8 cellular contexts compared by ENCODE assay signal in the genomic region with DNA sequence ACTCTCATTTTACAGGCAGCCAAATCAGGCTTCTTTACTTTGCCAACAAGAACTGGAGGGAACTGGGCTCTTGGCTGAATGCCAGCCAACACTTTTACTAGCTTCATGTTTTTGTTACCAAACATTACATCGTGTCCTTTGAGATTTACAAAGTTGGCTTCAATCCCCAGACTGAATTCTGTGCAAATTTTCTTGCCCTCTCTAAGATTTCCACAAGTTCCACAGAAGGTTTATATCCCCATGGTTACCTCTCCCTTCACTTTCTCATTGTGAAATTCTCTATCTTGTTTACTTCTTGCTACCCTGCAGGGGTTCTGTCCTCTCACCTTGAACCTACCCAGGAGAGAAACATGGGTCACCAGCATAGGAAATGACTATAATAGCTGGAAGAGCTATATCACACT. TPM values are rescaled to one million over a fixed set of nuclear protein-coding genes. Genes with fewer than 3 reads are reported as not detected.
DNase-seq lines count a peak whose midpoint lies in the region; ATAC-seq, FAIRE-seq and TF ChIP-seq lines count a peak whose summit lies in the region.

No MANE protein-coding gene starts in this region.

- no TSS peak for BruUV-seq in K562 (replicated peaks; lab: Mats Ljungman, UMichigan)

- ATAC-seq in K562: no peak
- no peak for ATAC-seq in left colon
- no peak for ATAC-seq in GM19023 (IDR thresholded peaks at IDR 0.05; ENCODE audit: unreplicated experiment)

- H3K27me3 ChIP-seq in K562 (ENCODE audit: control insufficient read depth in 2 of 2, insufficient read depth in 2 of 2, low read length in 2 of 2) (no peaks in the 10 kb centered on the region), stomach smooth muscle (ENCODE audit: control insufficient read depth in 1 of 2, insufficient read depth in 2 of 2, low read length in 2 of 2) (no peaks in the 10 kb centered on the region)

- in situ Hi-C loops in K562 (cut with MboI): no loop called here

- TF ChIP-seq CTCF in LNCaP clone FGC (IDR thresholded peaks at IDR 0.05; ENCODE audit: control insufficient read depth, extremely low read depth, insufficient read depth): no peak
- no peak for TF ChIP-seq CTCF in K562 (IDR thresholded peaks at IDR 0.05 in 2 of 3, conservative IDR thresholded peaks at IDR 0.05 in 1 of 3; ENCODE audit: insufficient read depth in 2 of 3, low read depth in 1 of 3, low read length in 3 of 3)

- CTCF ChIA-PET in K562 (lab: Yijun Ruan, JAX; ENCODE audit: low intra/inter-chr PET ratio): no interaction called here

- H4K20me1 ChIP-seq in K562 (replicated peaks; ENCODE audit: control insufficient read depth, insufficient read depth, low read length): no peaks in the 10 kb centered on the region

- WGBS in K562 (ENCODE audit: insufficient coverage, low coverage, missing lambda C conversion rate): 0% methylated on average over 1 of the region's 1 CpG

- H3K4me3 ChIP-seq in LNCaP clone FGC (ENCODE audit: low read depth, low read length): no peak overlapping the region
- no peak overlapping the region for H3K4me3 ChIP-seq in K562
- H3K4me3 ChIP-seq in stomach smooth muscle (ENCODE audit: low read length in 2 of 2): peak overlapping the region in 1 of 2 donors; percentile 20

- TF ChIP-seq EP300 in K562 (IDR thresholded peaks at IDR 0.05; ENCODE audit: low read length): no peak

- TF ChIP-seq RAD21 in K562 (CRISPR knock-in tag; conservative IDR thresholded peaks at IDR 0.05 in 1 of 2, IDR thresholded peaks at IDR 0.05 in 1 of 2): no peak

- H3K9me3 ChIP-seq in K562 (replicated peaks; ENCODE audit: control insufficient read depth, insufficient read depth, low read depth, low read length) (no peaks in the 10 kb centered on the region; the same call in 1 of the 2 replicates), stomach smooth muscle (ENCODE audit: control insufficient read depth in 2 of 2, low read length in 2 of 2) (no peaks in the 10 kb centered on the region)

- H3K27ac ChIP-seq in K562 (ENCODE audit: extremely low read depth, low read depth, low read length): no peak overlapping the region
- peak overlapping the region; percentile 26 for H3K27ac ChIP-seq in stomach smooth muscle (ENCODE audit: low read length)

- no peak overlapping the region for H2AFZ ChIP-seq in K562 (ENCODE audit: low read depth, low read length)

- H3K36me3 ChIP-seq in K562 (ENCODE audit: control insufficient read depth, insufficient read depth, low read length): no peaks in the 10 kb centered on the region
- H3K36me3 ChIP-seq in stomach smooth muscle (ENCODE audit: control insufficient read depth in 2 of 2, insufficient read depth in 2 of 2, low read length in 2 of 2): no peaks in the 10 kb centered on the region

- H3K4me1 ChIP-seq in K562 (replicated peaks in 1 of 2; ENCODE audit: control insufficient read depth in 2 of 2, insufficient read depth in 2 of 2, low read length in 2 of 2) (no peaks in the 10 kb centered on the region), stomach smooth muscle (ENCODE audit: control insufficient read depth, insufficient read depth, low read length) (peaks cover 11% of the 10 kb centered on the region)

- POLR2A ChIA-PET in K562 (lab: Yijun Ruan, JAX): no interaction called here

- no peak overlapping the region for H3K4me2 ChIP-seq in K562 (ENCODE audit: insufficient read depth, low read length)

- H3K9me1 ChIP-seq in K562 (ENCODE audit: control insufficient read depth, insufficient read depth, low read length): no peaks in the 10 kb centered on the region

- no peak overlapping the region for H3K9ac ChIP-seq in K562 (ENCODE audit: insufficient read depth in 1 of 2, low read depth in 2 of 2, low read length in 2 of 2)
- H3K9ac ChIP-seq in stomach smooth muscle (ENCODE audit: low read length in 2 of 2): no peak overlapping the region

- no peak for FAIRE-seq in K562 (lab: Jason Lieb, UNC)

- peak; percentile 99 for DNase-seq in LNCaP clone FGC (ENCODE audit: low read depth)
- no peak for DNase-seq in K562 (ENCODE audit: extremely low read depth in 1 of 4, low spot score in 3 of 4)
- DNase-seq in left colon: peak; percentile 42 to 46
- DNase-seq in NCI-H2081 treated with DMSO at 0.1 percent for 48 hours (lab: John Stamatoyannopoulos, UW): no peak
- no peak for DNase-seq in activated naive CD4-positive, alpha-beta T cell treated with anti-CD3 and anti-CD28 coated beads, Interleukin-2, amount 50 U/mL, for 16 hours
- DNase-seq in D341Med (ENCODE audit: low spot score): no peak

- intact Hi-C loops in K562 (cut with micrococcal nuclease) (no loop called here), left colon (cut with DNase I, micrococcal nuclease) (no loop called here)

- no peaks in the 10 kb centered on the region for H3K79me2 ChIP-seq in K562 (ENCODE audit: control insufficient read depth, insufficient read depth, low read length)

- no peak for TF ChIP-seq POLR2A in K562 (conservative IDR thresholded peaks at IDR 0.05)

TF ChIP-seq in K562, 482 proteins besides CTCF, POLR2A, EP300 and RAD21:
- no peak for TF ChIP-seq XRCC5 (IDR thresholded peaks at IDR 0.05; ENCODE audit: low read depth, low read length)
- TF ChIP-seq NFIC (IDR thresholded peaks at IDR 0.05): 0 out of 2 replicates have a peak, but pooled peaks have one; percentile 23

RNA-seq across cellular contexts. Expression of gene PLCB1, which starts 37.6 kb away (rescaled TPM):
- total RNA-seq in K562 (2011; cell fraction: chromatin; rRNA removed; ENCODE audit: low replicate concordance): 5.3 and 13.6 TPM in 2 replicates
- 3.7 and 4.1 TPM in 2 replicates for total RNA-seq in K562 (2011; cell fraction: nucleolus; rRNA removed)
- 7.5 and 14.6 TPM in 2 replicates for total RNA-seq in K562 (2011; cell fraction: nucleoplasm; rRNA removed)
- total RNA-seq in K562 (2014; rRNA removed) (0.98 and 2.2 TPM in 2 replicates), K562 (2014; rRNA removed; fragmentation: Illumina TruSeq; extraction: Trizol) (1.7 and 2.4 TPM in 2 replicates), K562 (2015; rRNA removed; fragmentation: Illumina TruSeq; extraction: Trizol) (2.1 and 3.1 TPM in 2 replicates), K562 (2021) (1.1 and 1.2 TPM in 2 replicates), left colon (10 to 100 TPM in 1 of 2 donors, 1 to 10 TPM in 1; 8.5 to 10.9 TPM)
- polyA plus RNA-seq in K562 (2011; rRNA removed) (0.85 and 1.5 TPM in 2 replicates), K562 (2014; fragmentation: Illumina TruSeq; extraction: Trizol) (0.66 and 0.80 TPM in 2 replicates), K562 (2014; fragmentation: Nextera tagmentation; extraction: Ambion mirVana) (under 1 TPM; 0.34 to 0.74 TPM), K562 (2014; rRNA removed) (1.1 and 1.3 TPM in 2 replicates)
- 0.24 and 0.31 TPM in 2 replicates for polyA plus RNA-seq in K562 (2011; cell fraction: cytosol; rRNA removed)
- polyA plus RNA-seq in K562 (2011; cell fraction: nucleus; rRNA removed): 1.3 and 1.7 TPM in 2 replicates
- polyA plus RNA-seq in K562 (2012): 1.1 and 2.5 TPM in 2 replicates
- polyA minus RNA-seq in K562 (2011; rRNA and poly(A)+ RNA removed): 3.8 and 4.5 TPM in 2 replicates
- polyA minus RNA-seq in K562 (2011; cell fraction: cytosol; rRNA and poly(A)+ RNA removed): 0.29 and 0.82 TPM in 2 replicates
- 7.4 TPM in 2 replicates for polyA minus RNA-seq in K562 (2011; cell fraction: nucleus; rRNA and poly(A)+ RNA removed)

Comparison
In these comparisons a context has a peak if more than half of its experiments do, and no peak if none do; other contexts are left out.
1. DNase-seq: peak in LNCaP clone FGC (single experiment) and left colon (2 of 2); none in K562 (0 of 4), NCI-H2081 treated with DMSO at 0.1 percent for 48 hours (single experiment), activated naive CD4-positive, alpha-beta T cell treated with anti-CD3 and anti-CD28 coated beads, Interleukin-2, amount 50 U/mL, for 16 hours (single experiment) and D341Med (single experiment).